In the genomic region with DNA sequence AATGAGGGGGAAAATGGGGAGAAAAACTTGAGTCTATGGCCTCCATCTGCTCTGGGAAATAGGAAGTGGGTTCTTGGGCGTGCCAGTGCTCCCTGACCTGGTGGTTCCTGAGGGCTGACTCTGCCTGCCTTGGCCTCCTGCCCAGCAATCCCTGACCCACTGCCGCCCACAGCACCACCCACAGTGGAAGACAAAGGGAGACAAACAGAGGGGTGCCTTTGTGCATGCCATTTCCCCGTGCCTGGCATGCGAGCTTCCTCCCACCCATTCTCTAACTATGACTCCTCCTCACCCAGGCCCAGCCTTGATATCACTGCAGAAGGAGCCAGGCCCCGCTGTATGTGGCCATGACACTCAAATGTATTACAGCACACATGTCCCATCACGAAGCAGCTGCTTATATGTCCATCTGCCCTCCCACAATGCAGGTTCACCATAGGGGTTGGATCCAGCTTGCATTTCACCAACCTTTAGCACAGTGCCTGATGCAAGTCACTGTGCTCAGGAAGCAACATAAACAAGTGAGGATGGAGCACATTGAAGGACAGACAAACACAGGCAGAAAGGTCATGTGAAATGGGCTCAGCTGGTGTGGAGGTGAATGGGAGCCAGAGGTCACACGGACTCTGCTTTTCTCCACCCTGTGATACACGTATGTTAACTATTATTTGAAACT, we compare ENCODE assay signal across 1 cellular context.
TF ChIP-seq lines count a peak whose summit lies in the region.

No MANE protein-coding gene starts in this region.

TF ChIP-seq in H1, 55 proteins besides CTCF, POLR2A, EP300 and RAD21:
- TF ChIP-seq E2F6 (IDR thresholded peaks at IDR 0.05) (peak; percentile 63), SP4 (IDR thresholded peaks at IDR 0.05; ENCODE audit: low read length) (no peak)
